In genomic region chr1:225812488-225813249, GRCh38 we compare ENCODE assay signal across 10 cellular contexts. TPM values are rescaled to one million over a fixed set of nuclear protein-coding genes. Genes with fewer than 3 reads are reported as not detected.
DNase-seq lines count a peak whose midpoint lies in the region; ATAC-seq and TF ChIP-seq lines count a peak whose summit lies in the region.
"Had no signal": no experiment of that assay in that cellular context is flagged by ENCODE, and none has a peak within 500 bp of the region (broad histone marks: within the 10 kb centered on the region; RNA-seq: fewer than 3 reads in every experiment).

No MANE protein-coding gene starts in this region.

- H3K4me2 ChIP-seq in mesendoderm (ENCODE audit: low read length), result no peak overlapping the region

- H4K8ac ChIP-seq in mesendoderm (ENCODE audit: low read depth, low read length), result no peak overlapping the region

- H3K4me1 ChIP-seq in mesendoderm (ENCODE audit: control insufficient read depth, low read depth, low read length) (peaks cover 33% of the 10 kb centered on the region), tibial nerve (peaks cover 0 to 76% (median 53%) of the 10 kb centered on the region in 4 donors)

- DNase-seq in NCI-H2227 (lab: John Stamatoyannopoulos, UW; ENCODE audit: unreplicated experiment) (peak; percentile 15), NCI-H2227 treated with DMSO at 0.1 percent for 48 hours (lab: John Stamatoyannopoulos, UW) (no peak), chondrocyte (ENCODE audit: low spot score) (no peak), mesendoderm (no peak), tibial nerve (ENCODE audit: low spot score in 2 of 2) (no peak), HUDEP-2 (lab: John Stamatoyannopoulos, UW; ENCODE audit: unreplicated experiment in 76 of 76) (no peak)
- DNase-seq: cortex of kidney had no signal

- no peak overlapping the region for H3K4me3 Mint-ChIP-seq in chondrocyte (ENCODE audit: unreplicated experiment)
- H3K4me3 Mint-ChIP-seq: T-helper 2 cell treated with Interferon-gamma antibody and Interleukin-4, amounts not matched to agents 5 μg/mL and 100 μg/mL, for 36 hours had no signal

- no peak overlapping the region for H3K18ac ChIP-seq in mesendoderm (ENCODE audit: low read length)

- no peak for ATAC-seq in HG02870 (IDR thresholded peaks at IDR 0.05; ENCODE audit: unreplicated experiment)
- no peak for ATAC-seq in GM21529 (IDR thresholded peaks at IDR 0.05; ENCODE audit: unreplicated experiment)

- peak overlapping the region; percentile 8 for H3K9ac ChIP-seq in mesendoderm (ENCODE audit: low read length)

- no peak overlapping the region for H3K4ac ChIP-seq in mesendoderm (ENCODE audit: low read depth, low read length)

- no peaks in the 10 kb centered on the region for H3K27me3 Mint-ChIP-seq in chondrocyte (ENCODE audit: low read depth)

- no peaks in the 10 kb centered on the region for H3K9me3 Mint-ChIP-seq in chondrocyte (ENCODE audit: low read depth)
- H3K9me3 Mint-ChIP-seq: T-helper 2 cell treated with Interferon-gamma antibody and Interleukin-4, amounts not matched to agents 5 μg/mL and 100 μg/mL, for 36 hours had no signal

- H2AK5ac ChIP-seq in mesendoderm (ENCODE audit: low read length), result no peak overlapping the region

- TF ChIP-seq CTCF in chondrocyte (IDR thresholded peaks at IDR 0.05), result no peak
- TF ChIP-seq CTCF in tibial nerve (IDR thresholded peaks at IDR 0.05), result no peak

- H3K23ac ChIP-seq in mesendoderm (ENCODE audit: low read length), result peak overlapping the region; percentile 83

- H3K4me3 ChIP-seq in mesendoderm (ENCODE audit: low read length), result no peak overlapping the region
- no peak overlapping the region for H3K4me3 ChIP-seq in tibial nerve

- H3K27me3 ChIP-seq in mesendoderm (ENCODE audit: insufficient read depth, low read length, poor library complexity), result no peaks in the 10 kb centered on the region
- no peaks in the 10 kb centered on the region for H3K27me3 ChIP-seq in tibial nerve

- no CpG with 5 or more reads among the region's 8 CpGs for WGBS in mesendoderm (ENCODE audit: extremely low coverage, insufficient coverage, low lambda C conversion rate)
- WGBS in tibial nerve, 2 donors, result 71 to 73% methylated on average over 8 of the region's 8 CpGs

- no peak for TF ChIP-seq EP300 in tibial nerve (IDR thresholded peaks at IDR 0.05)

- H3K36me3 Mint-ChIP-seq in chondrocyte (ENCODE audit: low read depth), result no peaks in the 10 kb centered on the region

- peaks cover 52% of the 10 kb centered on the region for H3K79me2 ChIP-seq in mesendoderm (ENCODE audit: control insufficient read depth, insufficient read depth, low read length)

- TF ChIP-seq POLR2A in tibial nerve (IDR thresholded peaks at IDR 0.05), result no peak

- peak overlapping the region; percentile 34 for H3K27ac Mint-ChIP-seq in chondrocyte (ENCODE audit: unreplicated experiment)
- H3K27ac Mint-ChIP-seq: T-helper 2 cell treated with Interferon-gamma antibody and Interleukin-4, amounts not matched to agents 5 μg/mL and 100 μg/mL, for 36 hours had no signal

- H3K27ac ChIP-seq in mesendoderm (ENCODE audit: low read depth, low read length) (no peak overlapping the region), tibial nerve (peak overlapping the region; percentile 63 to 89 (median 74))

- H3K9me3 ChIP-seq in tibial nerve, result no peaks in the 10 kb centered on the region

- no peak overlapping the region for H2BK15ac ChIP-seq in mesendoderm (replicated peaks; ENCODE audit: low read depth)

- H2BK120ac ChIP-seq in mesendoderm (ENCODE audit: low read depth, low read length), result no peak overlapping the region

- peak overlapping the region; percentile 73 for H3K56ac ChIP-seq in mesendoderm (ENCODE audit: low read length)

- peaks cover 37% of the 10 kb centered on the region for H3K79me1 ChIP-seq in mesendoderm (ENCODE audit: low read length)

- peaks cover 55% of the 10 kb centered on the region for H3K4me1 Mint-ChIP-seq in chondrocyte (ENCODE audit: low read depth)

- H4K5ac ChIP-seq in mesendoderm (ENCODE audit: low read length), result no peak overlapping the region

- H2BK5ac ChIP-seq in mesendoderm (ENCODE audit: low read length), result no peak overlapping the region

- H3K36me3 ChIP-seq in mesendoderm (ENCODE audit: control insufficient read depth, insufficient read depth, low read length) (no peaks in the 10 kb centered on the region), tibial nerve (no peaks in the 10 kb centered on the region)

RNA-seq across cellular contexts. Expression of gene EPHX1, which starts 2.7 kb away (rescaled TPM):
- 61.8 to 69.1 TPM (median 67.0 TPM) in 3 replicates for total RNA-seq in chondrocyte
- polyA plus RNA-seq in mesendoderm (2013, experiment 1 of 2), result 171 TPM
- polyA plus RNA-seq in mesendoderm (2013, experiment 2 of 2), result 168 TPM
- 100 to 1,000 TPM in 3 of 4 donors, 10 to 100 TPM in 1; 80.1 to 203 (median 133) TPM for total RNA-seq in tibial nerve

RNA-seq across cellular contexts. Expression of gene SRP9, which starts 35.0 kb away (rescaled TPM):
- total RNA-seq in chondrocyte (190 to 207 TPM (median 200 TPM) in 3 replicates), tibial nerve (100 to 1,000 TPM; 130 to 178 (median 146) TPM)
- polyA plus RNA-seq in mesendoderm (2013, experiment 1 of 2), result 397 TPM
- 387 TPM for polyA plus RNA-seq in mesendoderm (2013, experiment 2 of 2)
